In the genomic region with DNA sequence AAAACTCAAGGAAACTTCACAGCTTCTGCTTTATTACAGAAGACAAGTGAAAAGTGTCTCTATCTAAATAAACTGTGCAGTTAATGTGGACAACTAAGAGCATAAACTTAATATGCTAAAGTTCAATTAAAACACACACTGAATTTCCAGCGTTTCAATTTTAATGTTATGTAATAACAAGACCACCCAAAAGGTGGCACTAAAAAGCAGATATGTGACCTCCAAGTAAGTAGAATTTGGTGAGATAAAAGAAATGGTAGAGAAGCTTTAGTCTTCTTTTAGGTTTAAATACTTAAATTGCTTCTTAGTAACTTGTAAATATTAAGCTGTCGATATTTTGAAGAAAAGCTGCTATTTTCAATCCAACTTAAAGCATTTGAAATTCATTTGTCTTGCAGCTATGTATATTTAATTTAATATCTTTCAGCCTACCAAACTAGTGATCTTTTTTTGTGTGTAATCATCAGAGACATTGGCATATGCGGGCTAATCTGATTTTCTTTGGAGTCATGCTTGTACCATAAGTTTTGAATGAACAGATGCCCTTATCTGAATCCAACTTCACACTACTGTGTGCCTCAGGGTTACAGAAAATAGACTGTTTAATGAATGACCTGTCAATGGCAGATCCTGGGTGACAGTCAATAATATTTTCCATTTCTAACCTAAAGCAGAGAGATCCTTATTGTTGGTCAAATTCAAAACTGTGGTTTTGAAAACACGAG, we compare ENCODE assay signal across 1 cellular context.
TF ChIP-seq lines count a peak whose summit lies in the region.

No MANE protein-coding gene starts in this region.

TF ChIP-seq in endothelial cell of umbilical vein, 7 proteins besides CTCF, POLR2A, EP300 and RAD21 (continued from another document):
- no peak for TF ChIP-seq MYC (IDR thresholded peaks at IDR 0.05; ENCODE audit: low read depth, low read length)
- TF ChIP-seq FOS (IDR thresholded peaks at IDR 0.05; ENCODE audit: borderline replicate concordance, insufficient read depth, low read length): no peak
- TF ChIP-seq POLR2AphosphoS5 (IDR thresholded peaks at IDR 0.05; ENCODE audit: insufficient read depth, low read depth, low read length): no peak
- TF ChIP-seq JUN (IDR thresholded peaks at IDR 0.05; ENCODE audit: borderline replicate concordance, insufficient read depth, insufficient read length, low read depth): no peak
- TF ChIP-seq GATA2 (IDR thresholded peaks at IDR 0.05; ENCODE audit: insufficient read depth, insufficient read length, low read depth, low read length): no peak
